21 cellular contexts compared by ENCODE assay signal in the genomic region with DNA sequence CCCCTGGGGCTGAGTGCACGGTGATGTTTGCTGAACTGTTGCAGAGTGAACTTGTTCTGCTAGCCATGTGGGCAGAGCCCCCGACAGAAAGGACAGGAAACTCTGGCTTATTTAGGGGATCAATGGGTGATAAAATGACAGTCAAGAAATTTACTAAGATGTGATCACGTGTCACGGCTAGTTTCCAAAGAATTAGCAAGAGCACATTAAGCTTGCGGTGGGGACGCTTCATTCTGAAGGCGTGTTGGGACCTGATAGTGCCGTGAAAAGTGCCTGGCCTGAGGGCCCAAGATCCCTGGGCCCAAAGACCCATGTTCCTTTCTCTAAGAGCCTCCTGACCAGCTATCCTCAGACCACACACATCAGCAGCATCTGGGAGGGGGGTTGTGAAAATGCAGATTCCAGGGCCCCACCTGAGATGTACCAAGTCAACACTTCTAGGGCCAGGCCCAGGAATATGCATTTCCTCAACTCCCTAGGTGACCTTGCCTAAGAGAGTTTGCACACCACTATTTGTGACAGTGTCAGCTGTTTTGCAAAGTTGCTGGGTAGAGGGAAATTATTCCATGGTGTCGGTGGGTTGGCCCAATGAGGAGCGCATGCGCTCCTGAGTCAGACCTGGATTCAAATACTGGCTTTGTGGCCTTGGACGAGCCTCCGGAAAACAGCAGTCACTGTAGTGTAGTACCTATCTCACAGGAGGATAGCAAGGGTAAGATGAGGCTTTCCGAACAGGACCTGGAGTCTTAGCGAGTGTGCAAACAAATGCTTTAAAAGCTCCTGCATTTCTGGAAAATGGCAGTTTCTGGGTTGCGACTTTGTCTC.
A peak's percentile ranks its signal among the peaks of the same experiment; 100 is the strongest.
DNase-seq lines count a peak whose midpoint lies in the region; ATAC-seq and TF ChIP-seq lines count a peak whose summit lies in the region.
"Had no signal": no experiment of that assay in that cellular context is flagged by ENCODE, and none has a peak within 500 bp of the region (broad histone marks: within the 10 kb centered on the region; RNA-seq: fewer than 3 reads in every experiment).

No MANE protein-coding gene starts in this region.

- peaks cover 19% of the 10 kb centered on the region for H3K36me3 ChIP-seq in WERI-Rb-1
- no peaks in the 10 kb centered on the region for H3K36me3 ChIP-seq in uterus
- H3K36me3 ChIP-seq in MM.1S (replicated peaks; ENCODE audit: insufficient read depth, low read length) = no peaks in the 10 kb centered on the region

- no peaks in the 10 kb centered on the region for H4K20me1 ChIP-seq in MM.1S (ENCODE audit: insufficient read depth, low read length)

- CTCF ChIA-PET in HEK293T (lab: Yijun Ruan, JAX) = no interaction called here

- peak; percentile 30 for ATAC-seq in esophagus mucosa
- ATAC-seq: activated naive CD4-positive, alpha-beta T cell treated with anti-CD3 and anti-CD28 coated beads, Interleukin-2, amount 50 U/mL, for 72 hours; lower lobe of right lung; stimulated activated memory B cell treated with anti-CD40 and anti-IgM and Interleukin-4, amounts not matched to agents 10 μg/mL and 1 μg/mL and 100 μg/mL, for 72 hours; T-cell had no signal

- H3K27ac Mint-ChIP-seq in nephron = peak overlapping the region; percentile 94 to 98 (median 94)
- H3K27ac Mint-ChIP-seq: activated CD4-positive, alpha-beta T cell treated with anti-CD3 and anti-CD28 coated beads, Interleukin-2, amount 10 ng/mL, durations not matched to agents 24 days and 14 days; activated naive CD4-positive, alpha-beta T cell treated with anti-CD3 and anti-CD28 coated beads, Interleukin-2, amount 50 U/mL, for 72 hours; stimulated activated memory B cell treated with anti-CD40 and anti-IgM and Interleukin-4, amounts not matched to agents 10 μg/mL and 1 μg/mL and 100 μg/mL, for 72 hours; T-cell had no signal

- no peaks in the 10 kb centered on the region for H3K9me2 ChIP-seq in MM.1S (replicated peaks; ENCODE audit: insufficient read depth, low read length)

- no peak for TF ChIP-seq POLR2A in uterus (IDR thresholded peaks at IDR 0.05)

- H3K4me3 Mint-ChIP-seq in nephron = peak overlapping the region in 1 of 3 experiments; percentile 27
- H3K4me3 Mint-ChIP-seq: activated CD4-positive, alpha-beta T cell treated with anti-CD3 and anti-CD28 coated beads, Interleukin-2, amount 10 ng/mL, durations not matched to agents 24 days and 14 days; naive B cell; stimulated activated memory B cell treated with anti-CD40 and anti-IgM and Interleukin-4, amounts not matched to agents 10 μg/mL and 1 μg/mL and 100 μg/mL, for 72 hours; T-cell had no signal

- intact Hi-C loops in uterus (cut with DNase I; ENCODE audit: low total_unique reads) = no loop called here

- POLR2A ChIA-PET in HEK293T (lab: Yijun Ruan, JAX) = interaction anchor here (0.6 kb wide), 1 partner anchor 67 kb away, joined by 3 read pairs; no protein-coding TSS in a partner anchor

- H3K9me3 ChIP-seq in WERI-Rb-1 (ENCODE audit: severe bottlenecking) (no peaks in the 10 kb centered on the region), uterus (no peaks in the 10 kb centered on the region), MM.1S (replicated peaks; ENCODE audit: insufficient read depth, low read length) (no peaks in the 10 kb centered on the region)
- H3K9me3 ChIP-seq: lower lobe of right lung, tibial nerve had no signal

- no peak overlapping the region for H3K4me3 ChIP-seq in WERI-Rb-1 (ENCODE audit: low read depth, low read length)
- no peak overlapping the region for H3K4me3 ChIP-seq in uterus
- H3K4me3 ChIP-seq in MM.1S (ENCODE audit: low read length) = no peak overlapping the region
- H3K4me3 ChIP-seq: lower lobe of right lung, tibial nerve had no signal

- H3F3A ChIP-seq in MM.1S (ENCODE audit: insufficient read depth, low read length) = no peaks in the 10 kb centered on the region

- H3K79me2 ChIP-seq in MM.1S (ENCODE audit: low read length) = no peaks in the 10 kb centered on the region

- H3K9ac ChIP-seq in MM.1S (ENCODE audit: low read length) = no peak overlapping the region

- H3K27ac ChIP-seq in WERI-Rb-1 = peak overlapping the region; percentile 75
- H3K27ac ChIP-seq in uterus = peak overlapping the region; percentile 94 to 95
- H3K27ac ChIP-seq in MM.1S (ENCODE audit: low read length) = no peak overlapping the region

- H3K36me3 Mint-ChIP-seq in nephron (ENCODE audit: low read depth) = peaks cover 7% of the 10 kb centered on the region
- H3K36me3 Mint-ChIP-seq: activated naive CD4-positive, alpha-beta T cell treated with anti-CD3 and anti-CD28 coated beads, Interleukin-2, amount 50 U/mL, for 72 hours; naive B cell; stimulated activated memory B cell treated with anti-CD40 and anti-IgM and Interleukin-4, amounts not matched to agents 10 μg/mL and 1 μg/mL and 100 μg/mL, for 72 hours; T-cell had no signal

- H3K4me1 ChIP-seq in uterus (peaks cover 6 to 15% of the 10 kb centered on the region in 2 donors), MM.1S (ENCODE audit: low read length) (no peaks in the 10 kb centered on the region)

- H3K9me3 Mint-ChIP-seq in nephron = no peaks in the 10 kb centered on the region
- H3K9me3 Mint-ChIP-seq: activated CD4-positive, alpha-beta T cell treated with anti-CD3 and anti-CD28 coated beads, Interleukin-2, amount 10 ng/mL, durations not matched to agents 24 days and 14 days; activated naive CD4-positive, alpha-beta T cell treated with anti-CD3 and anti-CD28 coated beads, Interleukin-2, amount 50 U/mL, for 72 hours; naive B cell; stimulated activated memory B cell treated with anti-CD40 and anti-IgM and Interleukin-4, amounts not matched to agents 10 μg/mL and 1 μg/mL and 100 μg/mL, for 72 hours; T-cell had no signal

- H3K27me3 Mint-ChIP-seq in nephron (ENCODE audit: low read depth) = no peaks in the 10 kb centered on the region
- H3K27me3 Mint-ChIP-seq: activated CD4-positive, alpha-beta T cell treated with anti-CD3 and anti-CD28 coated beads, Interleukin-2, amount 10 ng/mL, durations not matched to agents 24 days and 14 days; naive B cell; stimulated activated memory B cell treated with anti-CD40 and anti-IgM and Interleukin-4, amounts not matched to agents 10 μg/mL and 1 μg/mL and 100 μg/mL, for 72 hours; T-cell had no signal

- no peak overlapping the region for H3K4me2 ChIP-seq in MM.1S (ENCODE audit: low read depth, low read length)

- H2AFZ ChIP-seq in MM.1S (ENCODE audit: low read length) = no peak overlapping the region

- DNase-seq in WERI-Rb-1 (no peak), uterus (no peak), MM.1S (no peak), HEK293T (ENCODE audit: extremely low spot score) (no peak), nucleus accumbens (lab: John Stamatoyannopoulos, UW) (no peak)
- DNase-seq: activated CD4-positive, alpha-beta T cell treated with anti-CD3 and anti-CD28 coated beads, Interleukin-2, amount 10 ng/mL, durations not matched to agents 24 days and 14 days; Calu3; effector memory CD4-positive, alpha-beta T cell; lower lobe of right lung; naive B cell; NCI-H1417 treated with DMSO at 0.1 percent for 48 hours; NCI-H2171 treated with DMSO at 0.1 percent for 48 hours; NCI-H526 treated with DMSO at 0.1 percent for 48 hours; SHP77; stimulated activated CD4-positive, alpha-beta T cell treated with anti-CD3 and anti-CD28 coated beads, Interleukin-1b, Interleukin-23, amount 100 ng/mL, for 48 hours; T-cell had no signal

- H3K27me3 ChIP-seq in WERI-Rb-1 (ENCODE audit: insufficient read depth, low read depth, severe bottlenecking) = no peaks in the 10 kb centered on the region
- H3K27me3 ChIP-seq in uterus = no peaks in the 10 kb centered on the region
- H3K27me3 ChIP-seq in MM.1S (replicated peaks; ENCODE audit: insufficient read depth, low read length) = no peaks in the 10 kb centered on the region
- H3K27me3 ChIP-seq: tibial nerve had no signal

- H3K4me1 Mint-ChIP-seq in nephron = peaks cover 49% of the 10 kb centered on the region

- TF ChIP-seq CTCF in WERI-Rb-1 (IDR thresholded peaks at IDR 0.05; ENCODE audit: low read depth, low read length) = no peak
- no peak for TF ChIP-seq CTCF in nephron (IDR thresholded peaks at IDR 0.05; ENCODE audit: unreplicated experiment in 3 of 3)
- no peak for TF ChIP-seq CTCF in uterus (IDR thresholded peaks at IDR 0.05)
- no peak for TF ChIP-seq CTCF in MM.1S (IDR thresholded peaks at IDR 0.05; ENCODE audit: low read length)

TF ChIP-seq in HEK293T, 16 proteins besides CTCF, POLR2A, EP300 and RAD21:
- TF ChIP-seq, protein P1, sequence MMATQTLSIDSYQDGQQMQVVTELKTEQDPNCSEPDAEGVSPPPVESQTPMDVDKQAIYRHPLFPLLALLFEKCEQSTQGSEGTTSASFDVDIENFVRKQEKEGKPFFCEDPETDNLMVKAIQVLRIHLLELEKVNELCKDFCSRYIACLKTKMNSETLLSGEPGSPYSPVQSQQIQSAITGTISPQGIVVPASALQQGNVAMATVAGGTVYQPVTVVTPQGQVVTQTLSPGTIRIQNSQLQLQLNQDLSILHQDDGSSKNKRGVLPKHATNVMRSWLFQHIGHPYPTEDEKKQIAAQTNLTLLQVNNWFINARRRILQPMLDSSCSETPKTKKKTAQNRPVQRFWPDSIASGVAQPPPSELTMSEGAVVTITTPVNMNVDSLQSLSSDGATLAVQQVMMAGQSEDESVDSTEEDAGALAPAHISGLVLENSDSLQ (IDR thresholded peaks at IDR 0.05) = no peak
- TF ChIP-seq BHLHE40 (IDR thresholded peaks at IDR 0.05; ENCODE audit: borderline replicate concordance) (no peak), ZNF384 (IDR thresholded peaks at IDR 0.05) (no peak), ELF4 (IDR thresholded peaks at IDR 0.05) (no peak), LEF1 (IDR thresholded peaks at IDR 0.05; ENCODE audit: borderline replicate concordance) (no peak), CTBP1 (IDR thresholded peaks at IDR 0.05; ENCODE audit: borderline replicate concordance) (no peak), HDGF (IDR thresholded peaks at IDR 0.05; ENCODE audit: borderline replicate concordance) (no peak), SUZ12 (IDR thresholded peaks at IDR 0.05) (no peak), FOXA1 (IDR thresholded peaks at IDR 0.05) (no peak), L3MBTL2 (conservative IDR thresholded peaks at IDR 0.05) (no peak), FOXM1 (IDR thresholded peaks at IDR 0.05; ENCODE audit: borderline replicate concordance) (no peak), ARNT (IDR thresholded peaks at IDR 0.05) (no peak), SP1 (IDR thresholded peaks at IDR 0.05) (no peak), TARDBP (IDR thresholded peaks at IDR 0.05) (no peak), NFRKB (IDR thresholded peaks at IDR 0.05) (no peak), FOXK2 (IDR thresholded peaks at IDR 0.05) (no peak)
